Comparison of ENCODE assay signal across 23 cellular contexts in the genomic region with DNA sequence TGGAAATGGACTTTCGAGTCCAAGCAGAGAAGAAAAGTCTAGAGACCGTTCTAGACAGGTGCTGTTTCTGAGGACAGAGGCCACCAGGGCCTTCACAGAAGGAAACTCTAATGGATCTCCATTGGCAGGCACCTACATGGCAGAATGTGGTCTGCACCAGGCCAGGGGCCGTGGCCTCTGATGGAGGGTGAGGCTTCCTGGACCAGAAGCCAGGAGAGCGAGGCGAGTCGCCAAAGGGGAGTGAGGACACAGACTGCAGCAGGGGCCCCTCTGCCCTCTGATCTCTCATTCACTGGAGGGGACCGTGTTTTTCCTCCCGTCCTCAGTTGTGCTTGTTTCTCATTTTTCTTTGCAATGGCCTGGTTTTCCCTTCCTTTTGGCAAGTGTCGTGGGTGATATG. TPM values are rescaled to one million over a fixed set of nuclear protein-coding genes. Genes with fewer than 3 reads are reported as not detected.
DNase-seq lines count a peak whose midpoint lies in the region; ATAC-seq lines count a peak whose summit lies in the region.
"Had no signal": no experiment of that assay in that cellular context is flagged by ENCODE, and none has a peak within 500 bp of the region (broad histone marks: within the 10 kb centered on the region; RNA-seq: fewer than 3 reads in every experiment).

No MANE protein-coding gene starts in this region.

- H3K4me1 Mint-ChIP-seq in T-helper 17 cell: peaks cover 21% of the 10 kb centered on the region
- peaks cover 63% of the 10 kb centered on the region for H3K4me1 Mint-ChIP-seq in dendritic cell treated with granulocyte-macrophage colony-stimulating factor and Interleukin-4, amounts not matched to agents 40 ng/mL and 50 ng/mL, for 4 days (ENCODE audit: low read depth)

- H3K27ac Mint-ChIP-seq in activated naive CD4-positive, alpha-beta T cell treated with anti-CD3 and anti-CD28 coated beads, Interleukin-2, amount 50 U/mL, for 72 hours: peak overlapping the region; percentile 15 to 41
- H3K27ac Mint-ChIP-seq in T-helper 17 cell: peak overlapping the region; percentile 54
- H3K27ac Mint-ChIP-seq in dendritic cell treated with granulocyte-macrophage colony-stimulating factor and Interleukin-4, amounts not matched to agents 40 ng/mL and 50 ng/mL, for 4 days: peak overlapping the region; percentile 80
- H3K27ac Mint-ChIP-seq: WTC11 had no signal

- intact Hi-C loops in dendritic cell treated with granulocyte-macrophage colony-stimulating factor and Interleukin-4, amounts not matched to agents 40 ng/mL and 50 ng/mL, for 4 days (cut with micrococcal nuclease): loop anchor here (5.0 kb wide), 2 partner anchors 642 to 832 kb away; a partner anchor contains a TSS

- H3K36me3 Mint-ChIP-seq in activated naive CD4-positive, alpha-beta T cell treated with anti-CD3 and anti-CD28 coated beads, Interleukin-2, amount 50 U/mL, for 72 hours: no peaks in the 10 kb centered on the region
- H3K36me3 Mint-ChIP-seq in T-helper 17 cell (ENCODE audit: low read depth): no peaks in the 10 kb centered on the region
- no peaks in the 10 kb centered on the region for H3K36me3 Mint-ChIP-seq in dendritic cell treated with granulocyte-macrophage colony-stimulating factor and Interleukin-4, amounts not matched to agents 40 ng/mL and 50 ng/mL, for 4 days (ENCODE audit: low read depth)
- H3K36me3 Mint-ChIP-seq: WTC11 had no signal

- no peak for DNase-seq in activated naive CD4-positive, alpha-beta T cell treated with anti-CD3 and anti-CD28 coated beads, Interleukin-2, amount 50 U/mL, for 72 hours (ENCODE audit: low spot score in 2 of 2)
- DNase-seq in activated naive CD4-positive, alpha-beta T cell treated with Interleukin-2 at 50 U/mL for 16 hours: no peak
- no peak for DNase-seq in T-helper 17 cell
- DNase-seq in NCI-H526 (lab: John Stamatoyannopoulos, UW): no peak
- no peak for DNase-seq in NCI-H82 treated with DMSO at 0.1 percent for 48 hours (lab: John Stamatoyannopoulos, UW; ENCODE audit: unreplicated experiment)
- no peak for DNase-seq in amniotic stem cell (lab: John Stamatoyannopoulos, UW)
- DNase-seq: anterior cingulate cortex; colonic mucosa; EL; foreskin melanocyte; mesenchymal stem cell; NCI-H1092; NCI-H187; NCI-H748 treated with DMSO at 0.1 percent for 48 hours; SK-N-SH; small intestine; stimulated activated CD4-positive, alpha-beta T cell treated with anti-CD3 and anti-CD28 coated beads, Interleukin-2, amount 100 ng/mL, for 24 hours; T1000 had no signal

- no peak overlapping the region for H3K4me3 Mint-ChIP-seq in T-helper 17 cell
- H3K4me3 Mint-ChIP-seq in dendritic cell treated with granulocyte-macrophage colony-stimulating factor and Interleukin-4, amounts not matched to agents 40 ng/mL and 50 ng/mL, for 4 days: no peak overlapping the region
- H3K4me3 Mint-ChIP-seq: WTC11 had no signal

- no peaks in the 10 kb centered on the region for H3K9me3 Mint-ChIP-seq in activated naive CD4-positive, alpha-beta T cell treated with anti-CD3 and anti-CD28 coated beads, Interleukin-2, amount 50 U/mL, for 72 hours
- H3K9me3 Mint-ChIP-seq in dendritic cell treated with granulocyte-macrophage colony-stimulating factor and Interleukin-4, amounts not matched to agents 40 ng/mL and 50 ng/mL, for 4 days: no peaks in the 10 kb centered on the region
- H3K9me3 Mint-ChIP-seq: WTC11 had no signal

- no peaks in the 10 kb centered on the region for H3K9me3 ChIP-seq in T-helper 17 cell (ENCODE audit: control insufficient read depth, low read length, poor library complexity, severe bottlenecking)
- H3K9me3 ChIP-seq: colonic mucosa, SK-N-SH, vagina had no signal

- peaks cover 6% of the 10 kb centered on the region for H3K27me3 Mint-ChIP-seq in T-helper 17 cell
- H3K27me3 Mint-ChIP-seq in dendritic cell treated with granulocyte-macrophage colony-stimulating factor and Interleukin-4, amounts not matched to agents 40 ng/mL and 50 ng/mL, for 4 days: no peaks in the 10 kb centered on the region

- ATAC-seq in activated naive CD4-positive, alpha-beta T cell treated with anti-CD3 and anti-CD28 coated beads, Interleukin-2, amount 50 U/mL, for 72 hours: peak in 1 of 2 donors; percentile 34
- ATAC-seq in T-helper 17 cell: no peak
- ATAC-seq: esophagus mucosa, HCT116, WTC11 had no signal

RNA-seq across cellular contexts. Expression of a gene that starts 41.1 kb away (rescaled TPM):
- total RNA-seq in activated naive CD4-positive, alpha-beta T cell treated with anti-CD3 and anti-CD28 coated beads, Interleukin-2, amount 50 U/mL, for 72 hours: 10 to 100 TPM; 14.0 to 20.6 TPM
- 10 to 100 TPM; 17.9 to 19.5 TPM for total RNA-seq in T-helper 17 cell

RNA-seq across cellular contexts. Expression of a gene that starts 41.4 kb away (rescaled TPM):
- 100 to 1,000 TPM; 105 to 127 TPM for total RNA-seq in activated naive CD4-positive, alpha-beta T cell treated with anti-CD3 and anti-CD28 coated beads, Interleukin-2, amount 50 U/mL, for 72 hours
- total RNA-seq in T-helper 17 cell: 10 to 100 TPM; 84.9 to 95.0 TPM

Comparison
In these comparisons a context has a peak if more than half of its experiments do, and no peak if none do; other contexts are left out.
1. H3K27ac Mint-ChIP-seq: peak in every context shown above with its lines; median percentile 80 in dendritic cell treated with granulocyte-macrophage colony-stimulating factor and Interleukin-4, amounts not matched to agents 40 ng/mL and 50 ng/mL, for 4 days; 54 in T-helper 17 cell; 28 in activated naive CD4-positive, alpha-beta T cell treated with anti-CD3 and anti-CD28 coated beads, Interleukin-2, amount 50 U/mL, for 72 hours.